Comparison of ENCODE assay signal across 7 cellular contexts in genomic region chr7:12834782-12835181, GRCh38.
"Had no signal": no experiment of that assay in that cellular context is flagged by ENCODE, and none has a peak within 500 bp of the region (broad histone marks: within the 10 kb centered on the region; RNA-seq: fewer than 3 reads in every experiment).

No MANE protein-coding gene starts in this region.

- FAIRE-seq: HepG2, HTR-8/SVneo had no signal

- H3K9ac ChIP-seq: KMS-11 had no signal

- H3K27ac ChIP-seq: HL-60, KMS-11 had no signal

- DNase-seq: IMR-90, KBM-7, KG1 had no signal

- ATAC-seq: HepG2 had no signal

- H3K4me2 ChIP-seq: KMS-11 had no signal
